Comparison of ENCODE assay signal across 8 cellular contexts in genomic region chr9:35733109-35733541, GRCh38. TPM values are rescaled to one million over a fixed set of nuclear protein-coding genes. Genes with fewer than 3 reads are reported as not detected.
A peak's percentile ranks its signal among the peaks of the same experiment; 100 is the strongest.
DNase-seq lines count a peak whose midpoint lies in the region; ATAC-seq and TF ChIP-seq lines count a peak whose summit lies in the region.

No MANE protein-coding gene starts in this region.

- DNase-seq in left ventricle myocardium inferior (no peak), Right ventricle myocardium superior (no peak), NCI-H1105 treated with DMSO at 0.1 percent for 48 hours (lab: John Stamatoyannopoulos, UW) (peak; percentile 60), foreskin keratinocyte (peak; percentile 75 to 85), sciatic nerve (ENCODE audit: low spot score) (peak; percentile 54)

- ATAC-seq in Right ventricle myocardium superior (ENCODE audit: poor library complexity), result no peak
- ATAC-seq in foreskin keratinocyte, result peak; percentile 28
- no peak for ATAC-seq in sciatic nerve
- no peak for ATAC-seq in HG03460 (IDR thresholded peaks at IDR 0.05; ENCODE audit: unreplicated experiment)
- no peak for ATAC-seq in GM21381 (IDR thresholded peaks at IDR 0.05; ENCODE audit: unreplicated experiment)

- peaks cover 48% of the 10 kb centered on the region for H3K36me3 ChIP-seq in left ventricle myocardium inferior

- H3K27me3 ChIP-seq in left ventricle myocardium inferior (ENCODE audit: low read depth) (no peaks in the 10 kb centered on the region), foreskin keratinocyte (no peaks in the 10 kb centered on the region)

- TF ChIP-seq CTCF in left ventricle myocardium inferior (IDR thresholded peaks at IDR 0.05; ENCODE audit: borderline replicate concordance) (no peak), VCaP (conservative IDR thresholded peaks at IDR 0.05) (peak; percentile 48), foreskin keratinocyte (conservative IDR thresholded peaks at IDR 0.05) (peak; percentile 51)

- intact Hi-C loops in left ventricle myocardium inferior (cut with micrococcal nuclease), result loop anchor here (5.0 kb wide), 1 partner anchor 86 kb away; no protein-coding TSS in a partner anchor
- intact Hi-C loops in Right ventricle myocardium superior (cut with DNase I), result no loop called here
- intact Hi-C loops in sciatic nerve (cut with DNase I), result no loop called here

- peaks cover 71% of the 10 kb centered on the region for H3K4me1 ChIP-seq in left ventricle myocardium inferior
- peaks cover 24% of the 10 kb centered on the region for H3K4me1 ChIP-seq in foreskin keratinocyte

- no peaks in the 10 kb centered on the region for H3K9me3 ChIP-seq in left ventricle myocardium inferior (replicated peaks)

- peak overlapping the region; percentile 82 for H3K4me3 ChIP-seq in left ventricle myocardium inferior

- H3K27ac ChIP-seq in left ventricle myocardium inferior (replicated peaks) (peak overlapping the region; percentile 99), VCaP (peak overlapping the region; percentile 96), foreskin keratinocyte (no peak overlapping the region)

RNA-seq across cellular contexts. Expression of gene CREB3, which starts 0.7 kb away (rescaled TPM):
- total RNA-seq in left ventricle myocardium inferior, result 20.6 TPM
- total RNA-seq in Right ventricle myocardium superior, result 20.3 TPM
- total RNA-seq in foreskin keratinocyte, result 40.2 and 44.1 TPM in 2 replicates
- polyA plus RNA-seq in foreskin keratinocyte, result 44.0 and 46.7 TPM in 2 replicates
- total RNA-seq in sciatic nerve, result 28.8 TPM

RNA-seq across cellular contexts. Expression of gene TLN1, which starts 1.1 kb away (rescaled TPM):
- total RNA-seq in left ventricle myocardium inferior, result 234 TPM
- total RNA-seq in Right ventricle myocardium superior, result 252 TPM
- total RNA-seq in foreskin keratinocyte, result 153 and 173 TPM in 2 replicates
- 96.5 and 100 TPM in 2 replicates for polyA plus RNA-seq in foreskin keratinocyte
- total RNA-seq in sciatic nerve, result 411 TPM

RNA-seq across cellular contexts. Expression of gene GBA2, which starts 15.9 kb away (rescaled TPM):
- total RNA-seq in left ventricle myocardium inferior, result 75.0 TPM
- 74.6 TPM for total RNA-seq in Right ventricle myocardium superior
- 26.9 and 27.2 TPM in 2 replicates for total RNA-seq in foreskin keratinocyte
- polyA plus RNA-seq in foreskin keratinocyte, result 19.2 and 20.4 TPM in 2 replicates
- 67.5 TPM for total RNA-seq in sciatic nerve

RNA-seq across cellular contexts. Expression of gene RGP1, which starts 16.0 kb away (rescaled TPM):
- 30.2 TPM for total RNA-seq in left ventricle myocardium inferior
- total RNA-seq in Right ventricle myocardium superior, result 28.5 TPM
- 16.3 and 17.3 TPM in 2 replicates for total RNA-seq in foreskin keratinocyte
- polyA plus RNA-seq in foreskin keratinocyte, result 8.4 and 8.9 TPM in 2 replicates
- total RNA-seq in sciatic nerve, result 28.9 TPM

RNA-seq across cellular contexts. Expression of gene MSMP, which starts 21.0 kb away (rescaled TPM):
- not detected for total RNA-seq in left ventricle myocardium inferior
- not detected for total RNA-seq in Right ventricle myocardium superior
- total RNA-seq in foreskin keratinocyte, result not detected in 2 replicates
- not detected in 2 replicates for polyA plus RNA-seq in foreskin keratinocyte
- total RNA-seq in sciatic nerve, result not detected

Comparison
In these comparisons a context has a peak if more than half of its experiments do, and no peak if none do; other contexts are left out.
1. DNase-seq: peak in NCI-H1105 treated with DMSO at 0.1 percent for 48 hours (single experiment), foreskin keratinocyte (2 of 2) and sciatic nerve (single experiment); none in left ventricle myocardium inferior (single experiment) and Right ventricle myocardium superior (single experiment).